In the genomic region with DNA sequence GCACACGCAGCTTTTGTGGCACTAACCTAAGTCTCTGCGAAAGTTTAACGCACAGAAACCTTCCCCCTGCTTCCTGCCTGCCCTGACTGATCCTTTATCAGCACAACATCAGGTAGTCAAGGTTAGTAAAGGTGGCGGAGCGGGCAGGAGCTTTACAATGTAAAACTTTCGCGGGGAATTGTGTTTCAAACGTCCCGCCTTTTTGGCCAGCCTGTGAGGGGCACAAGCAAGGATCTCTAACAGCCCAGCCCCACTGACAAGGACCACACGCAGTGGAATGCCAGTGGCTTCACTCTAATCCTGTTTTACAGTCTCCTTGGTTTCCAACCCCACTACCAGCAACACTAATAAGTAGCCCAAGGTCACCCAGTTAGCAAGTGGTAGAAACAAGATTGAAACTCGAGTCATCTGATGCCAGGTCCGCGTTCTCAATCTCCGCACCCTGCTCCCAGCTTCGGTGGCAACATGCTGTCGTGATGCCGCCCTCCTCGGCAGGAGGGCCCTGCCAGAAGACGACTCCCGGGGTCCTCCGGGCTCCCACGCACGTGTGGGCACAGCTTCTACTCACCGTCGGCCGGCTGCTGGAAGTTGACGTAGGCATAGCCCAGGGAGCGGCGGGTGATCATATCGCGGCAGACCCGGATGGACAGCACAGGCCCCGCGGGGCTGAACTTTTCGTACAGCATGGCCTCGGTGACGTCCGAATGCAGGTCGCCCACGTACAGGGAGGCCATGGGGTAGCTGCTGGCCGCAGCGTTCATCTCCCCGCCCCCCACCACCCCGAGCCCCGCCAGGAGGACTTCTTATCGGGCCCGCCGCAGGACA, we compare ENCODE assay signal across 8 cellular contexts. TPM values are rescaled to one million over a fixed set of nuclear protein-coding genes. Genes with fewer than 3 reads are reported as not detected.
A peak's percentile ranks its signal among the peaks of the same experiment; 100 is the strongest.
DNase-seq lines count a peak whose midpoint lies in the region; ATAC-seq and TF ChIP-seq lines count a peak whose summit lies in the region.

No MANE protein-coding gene starts in this region.

- H3K9ac ChIP-seq in rectal smooth muscle tissue (ENCODE audit: low read length) = peak overlapping the region; percentile 61

- H3K9me3 Mint-ChIP-seq in T-helper 1 cell treated with Interleukin-12 subunit alpha and Interleukin-12 subunit beta and Interleukin-4 antibody, amounts not matched to agents 30 μg/mL and 1 μg/mL, for 36 hours = no peaks in the 10 kb centered on the region

- peak overlapping the region; percentile 87 for H3K27ac Mint-ChIP-seq in T-helper 1 cell treated with Interleukin-12 subunit alpha and Interleukin-12 subunit beta and Interleukin-4 antibody, amounts not matched to agents 30 μg/mL and 1 μg/mL, for 36 hours

- no peak for TF ChIP-seq CTCF in ascending aorta (IDR thresholded peaks at IDR 0.05)

- H3K27ac ChIP-seq in ascending aorta = peak overlapping the region; percentile 75 to 78
- H3K27ac ChIP-seq in rectal smooth muscle tissue (ENCODE audit: low read depth, low read length) = peak overlapping the region; percentile 75

- DNase-seq in ELR (ENCODE audit: low read depth) (peak; percentile 69), HK-2 (ENCODE audit: unreplicated experiment) (peak; percentile 42), ascending aorta (ENCODE audit: low spot score in 2 of 2) (peak; percentile 18 to 83), hepatic stellate cell (ENCODE audit: low spot score) (peak; percentile 61), NCI-H187 (lab: John Stamatoyannopoulos, UW) (no peak)

- ATAC-seq in GM18870 (IDR thresholded peaks at IDR 0.05; ENCODE audit: unreplicated experiment) = no peak

- H3K4me1 Mint-ChIP-seq in T-helper 1 cell treated with Interleukin-12 subunit alpha and Interleukin-12 subunit beta and Interleukin-4 antibody, amounts not matched to agents 30 μg/mL and 1 μg/mL, for 36 hours (ENCODE audit: low read depth) = peaks cover 31% of the 10 kb centered on the region

- H3K36me3 Mint-ChIP-seq in T-helper 1 cell treated with Interleukin-12 subunit alpha and Interleukin-12 subunit beta and Interleukin-4 antibody, amounts not matched to agents 30 μg/mL and 1 μg/mL, for 36 hours (ENCODE audit: low read depth) = peaks cover 33% of the 10 kb centered on the region

- intact Hi-C loops in ascending aorta (cut with DNase I) = no loop called here

- H3K4me1 ChIP-seq in ascending aorta (peaks cover 3 to 22% of the 10 kb centered on the region in 2 donors), rectal smooth muscle tissue (ENCODE audit: control insufficient read depth, insufficient read depth, low read length) (peaks cover 17% of the 10 kb centered on the region)

- H3K9me3 ChIP-seq in ascending aorta = no peaks in the 10 kb centered on the region

- H3K36me3 ChIP-seq in ascending aorta (peaks cover 22% of the 10 kb centered on the region in 2 donors), rectal smooth muscle tissue (ENCODE audit: control insufficient read depth, insufficient read depth, low read length) (peaks cover 19% of the 10 kb centered on the region)

- H3K4me3 ChIP-seq in ascending aorta (peak overlapping the region; percentile 74 to 88), rectal smooth muscle tissue (ENCODE audit: low read length) (peak overlapping the region; percentile 87)

- peak overlapping the region; percentile 86 for H3K4me3 Mint-ChIP-seq in T-helper 1 cell treated with Interleukin-12 subunit alpha and Interleukin-12 subunit beta and Interleukin-4 antibody, amounts not matched to agents 30 μg/mL and 1 μg/mL, for 36 hours

- no peaks in the 10 kb centered on the region for H3K27me3 Mint-ChIP-seq in T-helper 1 cell treated with Interleukin-12 subunit alpha and Interleukin-12 subunit beta and Interleukin-4 antibody, amounts not matched to agents 30 μg/mL and 1 μg/mL, for 36 hours (ENCODE audit: low read depth)

- H3K27me3 ChIP-seq in ascending aorta (no peaks in the 10 kb centered on the region), rectal smooth muscle tissue (ENCODE audit: control insufficient read depth, insufficient read depth, low read length) (no peaks in the 10 kb centered on the region)

RNA-seq across cellular contexts. Expression of a gene that starts 1.2 kb away (rescaled TPM):
- total RNA-seq in ascending aorta = 175 TPM

Comparison
In these comparisons a context has a peak if more than half of its experiments do, and no peak if none do; other contexts are left out.
1. DNase-seq: peak in ELR (single experiment), HK-2 (single experiment), ascending aorta (2 of 2) and hepatic stellate cell (single experiment); none in NCI-H187 (0 of 2).